Comparison of ENCODE assay signal across 28 cellular contexts in genomic region chr17:13521784-13522183, GRCh38.
"Had no signal": no experiment of that assay in that cellular context is flagged by ENCODE, and none has a peak within 500 bp of the region (broad histone marks: within the 10 kb centered on the region; RNA-seq: fewer than 3 reads in every experiment).

No MANE protein-coding gene starts in this region.

- H3K36me3 ChIP-seq: esophagus muscularis mucosa, gastroesophageal sphincter had no signal

- FAIRE-seq: colon, TTC549 had no signal

- DNase-seq: activated CD4-positive, alpha-beta T cell treated with anti-CD3 and anti-CD28 coated beads for 1 hour; activated CD4-positive, alpha-beta T cell treated with anti-CD3 and anti-CD28 coated beads for 48 hours; activated CD4-positive, alpha-beta T cell treated with anti-CD3 and anti-CD28 coated beads, Interleukin-2, amount 50 U/mL, for 1 hour; activated CD4-positive, alpha-beta T cell treated with anti-CD3 and anti-CD28 coated beads, Interleukin-2, amount 50 U/mL, for 48 hours; activated CD8-positive, alpha-beta memory T cell treated with anti-CD3 and anti-CD28 coated beads for 24 hours; activated CD8-positive, alpha-beta T cell treated with anti-CD3 and anti-CD28 coated beads for 36 hours; activated effector memory CD4-positive, alpha-beta T cell treated with Interleukin-2 at 50 U/mL for 16 hours; activated gamma-delta T cell treated with Interleukin-2 at 50 U/mL for 16 hours; activated naive CD4-positive, alpha-beta T cell treated with anti-CD3 and anti-CD28 coated beads, Interleukin-2, amount 50 U/mL, for 16 hours; activated naive CD4-positive, alpha-beta T cell treated with Interleukin-2 at 50 U/mL for 16 hours; activated T-cell treated with anti-CD3 and anti-CD28 coated beads, Interleukin-2, amount 50 U/mL, for 4 hours; amniotic stem cell; body of pancreas; caudate nucleus; cortex of kidney; dermis blood vessel endothelial cell; effector CD4-positive, alpha-beta T cell; effector memory CD8-positive, alpha-beta T cell; foreskin melanocyte; head of caudate nucleus; T-helper 2 cell had no signal

- H3K9me3 ChIP-seq: body of pancreas, esophagus muscularis mucosa, gastroesophageal sphincter had no signal

- H3K4me3 ChIP-seq: body of pancreas, esophagus muscularis mucosa, gastroesophageal sphincter had no signal

- H3K4me1 ChIP-seq: body of pancreas, esophagus muscularis mucosa, gastroesophageal sphincter had no signal

- ATAC-seq: activated CD8-positive, alpha-beta T cell treated with anti-CD3 and anti-CD28 coated beads for 36 hours; activated T-cell treated with anti-CD3 and anti-CD28 coated beads, Interleukin-2, amount 50 U/mL, for 4 hours; activated T-helper 17 cell treated with anti-CD3 and anti-CD28 coated beads, Interleukin-2, amount 50 U/mL, for 72 hours; body of pancreas; effector memory CD8-positive, alpha-beta T cell; gastroesophageal sphincter; WTC11 had no signal

- H3K27me3 ChIP-seq: body of pancreas, esophagus muscularis mucosa, gastroesophageal sphincter had no signal

- H3K27ac ChIP-seq: body of pancreas, esophagus muscularis mucosa, VCaP had no signal
